In the genomic region with DNA sequence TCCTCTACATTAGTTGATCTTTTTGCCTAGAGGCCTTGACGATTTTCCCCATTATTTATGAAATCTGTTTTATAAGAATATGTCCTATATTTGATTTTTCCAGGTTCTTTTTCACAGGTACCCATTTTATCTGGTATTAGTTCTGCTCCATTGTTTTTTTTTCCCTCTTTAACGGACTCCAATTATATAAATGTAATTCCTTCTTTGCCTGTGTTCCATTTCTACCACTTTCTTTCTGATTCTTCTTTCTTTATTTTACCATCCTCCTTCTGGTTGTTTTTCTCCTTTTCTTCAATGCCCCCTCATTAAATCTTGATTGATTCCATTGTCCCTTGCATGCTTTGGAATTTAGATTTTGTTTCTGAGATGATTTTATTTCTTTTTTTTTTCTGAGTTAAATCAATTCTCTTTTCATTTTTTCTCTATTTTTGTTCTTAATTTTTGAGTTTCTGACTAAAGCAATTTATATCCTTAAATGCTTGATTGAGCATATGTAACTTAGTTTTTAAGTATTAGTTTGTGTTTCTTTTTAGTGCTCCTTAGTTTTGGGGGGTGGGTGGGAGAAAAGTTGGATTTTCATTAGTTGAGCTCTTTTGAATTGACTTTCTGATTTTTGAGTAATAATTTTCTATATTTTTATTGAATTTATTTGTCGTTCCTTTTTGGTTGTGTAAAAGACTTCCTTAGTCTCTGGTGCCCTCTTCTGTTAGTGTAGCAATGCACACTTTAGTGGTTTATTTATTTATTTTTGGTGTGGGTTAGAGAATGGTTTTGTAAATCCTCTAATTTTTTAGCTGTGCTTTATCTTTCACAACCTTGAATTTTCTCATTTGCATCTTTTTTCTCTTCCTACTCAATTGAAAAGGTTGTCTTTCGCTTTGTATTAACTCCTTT, we compare ENCODE assay signal across 9 cellular contexts.
A peak's percentile ranks its signal among the peaks of the same experiment; 100 is the strongest.
DNase-seq lines count a peak whose midpoint lies in the region; ATAC-seq and TF ChIP-seq lines count a peak whose summit lies in the region.
"Had no signal": no experiment of that assay in that cellular context is flagged by ENCODE, and none has a peak within 500 bp of the region (broad histone marks: within the 10 kb centered on the region; RNA-seq: fewer than 3 reads in every experiment).

No MANE protein-coding gene starts in this region.

- no peak overlapping the region for H3K27ac ChIP-seq in ascending aorta

- no peaks in the 10 kb centered on the region for H3K27me3 Mint-ChIP-seq in activated CD8-positive, alpha-beta T cell treated with anti-CD3 and anti-CD28 coated beads for 36 hours
- H3K27me3 Mint-ChIP-seq in activated CD8-positive, alpha-beta T cell treated with anti-CD3 and anti-CD28 coated beads, Interleukin-2, amount 10 ng/mL, durations not matched to agents 7 days and 5 days (ENCODE audit: low read depth) = no peaks in the 10 kb centered on the region
- H3K27me3 Mint-ChIP-seq in endothelial cell (ENCODE audit: unreplicated experiment) = no peaks in the 10 kb centered on the region

- CTCF ChIA-PET in activated CD8-positive, alpha-beta T cell treated with anti-CD3 and anti-CD28 coated beads for 36 hours (lab: Charles Lee) = interaction anchor here (0.7 to 6.7 kb wide), 8 partner anchors 14 to 310 kb away, joined by 3 to 38 read pairs (median 4); no protein-coding TSS in a partner anchor
- CTCF ChIA-PET in activated CD8-positive, alpha-beta T cell treated with anti-CD3 and anti-CD28 coated beads, Interleukin-2, amount 10 ng/mL, durations not matched to agents 7 days and 5 days (lab: Charles Lee) = interaction anchor here (0.6 to 3.2 kb wide), 4 partner anchors 9 to 258 kb away, joined by 3 to 19 read pairs (median 4); a partner anchor contains a TSS

- peaks cover 0 to 4% of the 10 kb centered on the region in 2 donors for H3K36me3 ChIP-seq in ascending aorta

- H3K9me3 ChIP-seq in ascending aorta = peaks cover 0 to 11% of the 10 kb centered on the region in 2 donors

- no peaks in the 10 kb centered on the region for H3K36me3 Mint-ChIP-seq in activated CD8-positive, alpha-beta T cell treated with anti-CD3 and anti-CD28 coated beads for 36 hours (ENCODE audit: low read depth)
- peaks cover 2% of the 10 kb centered on the region for H3K36me3 Mint-ChIP-seq in activated CD8-positive, alpha-beta T cell treated with anti-CD3 and anti-CD28 coated beads, Interleukin-2, amount 10 ng/mL, durations not matched to agents 7 days and 5 days (ENCODE audit: low read depth)
- H3K36me3 Mint-ChIP-seq in endothelial cell (ENCODE audit: low read depth, unreplicated experiment) = no peaks in the 10 kb centered on the region

- DNase-seq in activated CD8-positive, alpha-beta T cell treated with anti-CD3 and anti-CD28 coated beads for 36 hours = no peak
- no peak for DNase-seq in activated CD8-positive, alpha-beta T cell treated with anti-CD3 and anti-CD28 coated beads, Interleukin-2, amount 10 ng/mL, durations not matched to agents 7 days and 5 days
- DNase-seq in NOMO-1 treated with DMSO at 0.1 percent for 48 hours (lab: John Stamatoyannopoulos, UW; ENCODE audit: unreplicated experiment) (peak; percentile 23), endothelial cell (ENCODE audit: low spot score) (no peak), superior temporal gyrus (ENCODE audit: extremely low spot score) (peak; percentile 35), ascending aorta (ENCODE audit: low spot score in 2 of 2) (no peak)
- no peak for DNase-seq in activated CD8-positive, alpha-beta memory T cell treated with anti-CD3 and anti-CD28 coated beads for 24 hours
- DNase-seq in stimulated activated CD4-positive, alpha-beta T cell treated with anti-CD3 and anti-CD28 coated beads, Interleukin-4, amount 100 ng/mL, for 4 hours = no peak
- DNase-seq: DMS79 had no signal

- H3K4me3 Mint-ChIP-seq in activated CD8-positive, alpha-beta T cell treated with anti-CD3 and anti-CD28 coated beads for 36 hours = no peak overlapping the region
- no peak overlapping the region for H3K4me3 Mint-ChIP-seq in activated CD8-positive, alpha-beta T cell treated with anti-CD3 and anti-CD28 coated beads, Interleukin-2, amount 10 ng/mL, durations not matched to agents 7 days and 5 days
- no peak overlapping the region for H3K4me3 Mint-ChIP-seq in endothelial cell (ENCODE audit: unreplicated experiment)

- no peaks in the 10 kb centered on the region for H3K27me3 ChIP-seq in ascending aorta

- intact Hi-C loops in activated CD8-positive, alpha-beta T cell treated with anti-CD3 and anti-CD28 coated beads for 36 hours (cut with micrococcal nuclease) = loop anchor here (5.0 kb wide), 1 partner anchor 260 kb away; no protein-coding TSS in a partner anchor
- intact Hi-C loops in ascending aorta (cut with DNase I) = loop anchor here (10.0 kb wide), 1 partner anchor 257 kb away; no protein-coding TSS in a partner anchor

- TF ChIP-seq CTCF in activated CD8-positive, alpha-beta T cell treated with anti-CD3 and anti-CD28 coated beads for 36 hours (IDR thresholded peaks at IDR 0.05) = peak; percentile 64
- TF ChIP-seq CTCF in endothelial cell (IDR thresholded peaks at IDR 0.05; ENCODE audit: unreplicated experiment) (peak; percentile 32), ascending aorta (IDR thresholded peaks at IDR 0.05) (no peak)

- H3K4me1 Mint-ChIP-seq in activated CD8-positive, alpha-beta T cell treated with anti-CD3 and anti-CD28 coated beads for 36 hours (ENCODE audit: low read depth) = peaks cover 21% of the 10 kb centered on the region
- no peaks in the 10 kb centered on the region for H3K4me1 Mint-ChIP-seq in activated CD8-positive, alpha-beta T cell treated with anti-CD3 and anti-CD28 coated beads, Interleukin-2, amount 10 ng/mL, durations not matched to agents 7 days and 5 days (ENCODE audit: low read depth)
- H3K4me1 Mint-ChIP-seq in endothelial cell (ENCODE audit: unreplicated experiment) = peaks cover 6% of the 10 kb centered on the region

- H3K4me3 ChIP-seq in ascending aorta = no peak overlapping the region

- H3K9me3 Mint-ChIP-seq in activated CD8-positive, alpha-beta T cell treated with anti-CD3 and anti-CD28 coated beads for 36 hours = no peaks in the 10 kb centered on the region
- no peaks in the 10 kb centered on the region for H3K9me3 Mint-ChIP-seq in activated CD8-positive, alpha-beta T cell treated with anti-CD3 and anti-CD28 coated beads, Interleukin-2, amount 10 ng/mL, durations not matched to agents 7 days and 5 days (ENCODE audit: insufficient read depth)
- H3K9me3 Mint-ChIP-seq in endothelial cell (ENCODE audit: unreplicated experiment) = no peaks in the 10 kb centered on the region

- ATAC-seq in activated CD8-positive, alpha-beta T cell treated with anti-CD3 and anti-CD28 coated beads for 36 hours = no peak
- no peak for ATAC-seq in activated CD8-positive, alpha-beta T cell treated with anti-CD3 and anti-CD28 coated beads, Interleukin-2, amount 10 ng/mL, durations not matched to agents 7 days and 5 days

- H3K27ac Mint-ChIP-seq in activated CD8-positive, alpha-beta T cell treated with anti-CD3 and anti-CD28 coated beads for 36 hours = no peak overlapping the region
- H3K27ac Mint-ChIP-seq in activated CD8-positive, alpha-beta T cell treated with anti-CD3 and anti-CD28 coated beads, Interleukin-2, amount 10 ng/mL, durations not matched to agents 7 days and 5 days = no peak overlapping the region
- no peak overlapping the region for H3K27ac Mint-ChIP-seq in endothelial cell (ENCODE audit: unreplicated experiment)

- POLR2A ChIA-PET in activated CD8-positive, alpha-beta T cell treated with anti-CD3 and anti-CD28 coated beads for 36 hours (lab: Charles Lee) = no interaction called here
- POLR2A ChIA-PET in activated CD8-positive, alpha-beta T cell treated with anti-CD3 and anti-CD28 coated beads, Interleukin-2, amount 10 ng/mL, durations not matched to agents 7 days and 5 days (lab: Charles Lee) = no interaction called here

- no peaks in the 10 kb centered on the region for H3K4me1 ChIP-seq in ascending aorta

Comparison
In these comparisons a context has a peak if more than half of its experiments do, and no peak if none do; other contexts are left out.
1. DNase-seq: peak in NOMO-1 treated with DMSO at 0.1 percent for 48 hours (single experiment) and superior temporal gyrus (single experiment); none in activated CD8-positive, alpha-beta T cell treated with anti-CD3 and anti-CD28 coated beads for 36 hours (single experiment), activated CD8-positive, alpha-beta T cell treated with anti-CD3 and anti-CD28 coated beads, Interleukin-2, amount 10 ng/mL, durations not matched to agents 7 days and 5 days (single experiment), endothelial cell (single experiment), activated CD8-positive, alpha-beta memory T cell treated with anti-CD3 and anti-CD28 coated beads for 24 hours (single experiment), ascending aorta (0 of 2) and stimulated activated CD4-positive, alpha-beta T cell treated with anti-CD3 and anti-CD28 coated beads, Interleukin-4, amount 100 ng/mL, for 4 hours (0 of 2).
2. CTCF ChIP-seq: peak in activated CD8-positive, alpha-beta T cell treated with anti-CD3 and anti-CD28 coated beads for 36 hours (single experiment) and endothelial cell (single experiment); none in ascending aorta (0 of 3).